ENCODE assay signal across 23 cellular contexts in genomic region chr2:15782769-15783294, GRCh38.
A peak's percentile ranks its signal among the peaks of the same experiment; 100 is the strongest.
DNase-seq lines count a peak whose midpoint lies in the region; ATAC-seq, FAIRE-seq and TF ChIP-seq lines count a peak whose summit lies in the region.
"Had no signal": no experiment of that assay in that cellular context is flagged by ENCODE, and none has a peak within 500 bp of the region (broad histone marks: within the 10 kb centered on the region; RNA-seq: fewer than 3 reads in every experiment).

No MANE protein-coding gene starts in this region.

- peak overlapping the region; percentile 87 for H3K4me2 ChIP-seq in A549

- H3K36me3 ChIP-seq in spleen = no peaks in the 10 kb centered on the region
- H3K36me3 ChIP-seq: BE2C; BLaER1 treated with 17β-estradiol and CSF1 and Interleukin-3, amounts not matched to agents 10 nM and 100 nM; HAP-1 had no signal

- TF ChIP-seq CTCF in A549 (IDR thresholded peaks at IDR 0.05) (no peak), spleen (IDR thresholded peaks at IDR 0.05 in 8 of 11, conservative IDR thresholded peaks at IDR 0.05 in 3 of 11) (no peak), foreskin fibroblast (IDR thresholded peaks at IDR 0.05; ENCODE audit: low read depth, low read length) (no peak)

- ATAC-seq in A549 = no peak
- peak; percentile 23 for ATAC-seq in left lobe of liver
- no peak for ATAC-seq in GM18498 (IDR thresholded peaks at IDR 0.05; ENCODE audit: unreplicated experiment)

- CTCF ChIA-PET in A549 (lab: Yijun Ruan, JAX) = interaction anchor here (0.6 to 2.1 kb wide), 7 partner anchors 13 to 97 kb away, joined by 3 to 6 read pairs (median 3); no protein-coding TSS in a partner anchor

- H3K27me3 ChIP-seq in spleen (replicated peaks in 1 of 7) = peaks cover 0 to 14% (median 0%) of the 10 kb centered on the region in 7 donors
- H3K27me3 ChIP-seq: BE2C; BLaER1 treated with 17β-estradiol and CSF1 and Interleukin-3, amounts not matched to agents 10 nM and 100 nM had no signal

- no peak for TF ChIP-seq EP300 in A549 (IDR thresholded peaks at IDR 0.05)

- H3K27ac ChIP-seq in A549 (peak overlapping the region; percentile 70 to 75), spleen (no peak overlapping the region)
- H3K27ac ChIP-seq: 22Rv1; BLaER1 treated with 17β-estradiol and CSF1 and Interleukin-3, amounts not matched to agents 10 nM and 100 nM had no signal

- no peak overlapping the region for H3K4me3 ChIP-seq in A549
- no peak overlapping the region for H3K4me3 ChIP-seq in spleen
- no peak overlapping the region for H3K4me3 ChIP-seq in foreskin fibroblast (ENCODE audit: low read depth in 1 of 2, low read length in 2 of 2)
- H3K4me3 ChIP-seq: BLaER1 treated with 17β-estradiol and CSF1 and Interleukin-3, amounts not matched to agents 10 nM and 100 nM; HAP-1 had no signal

- no peaks in the 10 kb centered on the region for H3K9me3 ChIP-seq in A549
- H3K9me3 ChIP-seq in spleen = no peaks in the 10 kb centered on the region
- H3K9me3 ChIP-seq: BE2C; BLaER1 treated with 17β-estradiol and CSF1 and Interleukin-3, amounts not matched to agents 10 nM and 100 nM; HAP-1 had no signal

- DNase-seq in A549 (ENCODE audit: low read depth in 1 of 2, low spot score in 1 of 2) = no peak
- DNase-seq in SK-N-DZ (ENCODE audit: low spot score) = peak; percentile 95
- DNase-seq in left lobe of liver (ENCODE audit: low spot score) = no peak
- peak; percentile 15 for DNase-seq in spleen
- no peak for DNase-seq in foreskin fibroblast
- DNase-seq in Kasumi-1 (lab: John Stamatoyannopoulos, UW) = no peak
- DNase-seq in NCI-H526 (lab: John Stamatoyannopoulos, UW) = no peak
- DNase-seq: AML-193; BE2C; Calu3; CD4-positive, alpha-beta T cell; CD8-positive, alpha-beta memory T cell; DMS79 treated with DMSO at 0.1 percent for 48 hours; GF-D8; GOT3; HFFc6 had no signal

- FAIRE-seq in A549 (lab: Jason Lieb, UNC) = no peak
- FAIRE-seq: A204.1, GM12891, H54 had no signal

- 77% methylated on average over 7 of the region's 7 CpGs for WGBS in A549 (ENCODE audit: missing lambda C conversion rate)
- WGBS in spleen, 5 donors = 86 to 96% (median 91%) methylated on average over 7 of the region's 7 CpGs

- TF ChIP-seq POLR2A in A549 (IDR thresholded peaks at IDR 0.05; ENCODE audit: low read length) = no peak
- no peak for TF ChIP-seq POLR2A in spleen (IDR thresholded peaks at IDR 0.05)

- POLR2A ChIA-PET in A549 (lab: Yijun Ruan, JAX) = no interaction called here

- H3K4me1 ChIP-seq in A549 (peaks cover 25% of the 10 kb centered on the region), spleen (no peaks in the 10 kb centered on the region)
- H3K4me1 ChIP-seq: BE2C, HAP-1 had no signal

- intact Hi-C loops in spleen (cut with DNase I; ENCODE audit: low total_unique reads) = no loop called here

- TF ChIP-seq RAD21 in A549 (conservative IDR thresholded peaks at IDR 0.05 in 1 of 2, IDR thresholded peaks at IDR 0.05 in 1 of 2) = no peak

TF ChIP-seq in A549, 52 proteins besides CTCF, POLR2A, EP300 and RAD21:
- TF ChIP-seq FOSB (CRISPR knock-in tag; IDR thresholded peaks at IDR 0.05) = no peak
- peak; percentile 36 for TF ChIP-seq ZFP36 (IDR thresholded peaks at IDR 0.05; ENCODE audit: borderline replicate concordance, partially characterized antibody)

Comparison
In these comparisons a context has a peak if more than half of its experiments do, and no peak if none do; other contexts are left out.
1. DNase-seq: peak in SK-N-DZ (single experiment) and spleen (single experiment); none in A549 (0 of 2), left lobe of liver (single experiment), foreskin fibroblast (0 of 2), Kasumi-1 (0 of 2) and NCI-H526 (0 of 2).
2. H3K27ac ChIP-seq: peak in A549 (2 of 2); none in spleen (0 of 8).